Comparison of ENCODE assay signal across 17 cellular contexts in genomic region chr16:3761375-3762079, GRCh38. TPM values are rescaled to one million over a fixed set of nuclear protein-coding genes. Genes with fewer than 3 reads are reported as not detected.
DNase-seq lines count a peak whose midpoint lies in the region; ATAC-seq and TF ChIP-seq lines count a peak whose summit lies in the region.
"Had no signal": no experiment of that assay in that cellular context is flagged by ENCODE, and none has a peak within 500 bp of the region (broad histone marks: within the 10 kb centered on the region; RNA-seq: fewer than 3 reads in every experiment).

No MANE protein-coding gene starts in this region.

- H3K4me1 Mint-ChIP-seq in mesothelial cell of epicardium: no peaks in the 10 kb centered on the region

- no peak overlapping the region for H3K9ac ChIP-seq in SK-N-SH

- peak overlapping the region; percentile 9 for H3K27ac Mint-ChIP-seq in mesothelial cell of epicardium
- H3K27ac Mint-ChIP-seq: CD8-positive, alpha-beta T cell had no signal

- H3K27ac ChIP-seq in SK-N-SH (ENCODE audit: low read depth in 2 of 2, low read length in 1 of 2): no peak overlapping the region
- peak overlapping the region; percentile 70 for H3K27ac ChIP-seq in cingulate gyrus (ENCODE audit: low read depth, low read length)
- H3K27ac ChIP-seq in prostate gland: no peak overlapping the region
- H3K27ac ChIP-seq: 22Rv1, PC-9 had no signal

- H3K9me3 Mint-ChIP-seq in mesothelial cell of epicardium: no peaks in the 10 kb centered on the region
- H3K9me3 Mint-ChIP-seq: CD8-positive, alpha-beta T cell had no signal

- H3K4me1 ChIP-seq in SK-N-SH (ENCODE audit: control insufficient read depth in 1 of 2, insufficient read depth in 2 of 2, low read depth in 1 of 2, low read length in 1 of 2) (peaks cover 0 to 9% of the 10 kb centered on the region in 2 experiments; a peak in 1 of 4 replicates), prostate gland (replicated peaks) (no peaks in the 10 kb centered on the region)

- CTCF ChIA-PET in SK-N-SH (lab: Yijun Ruan, JAX): no interaction called here

- no peaks in the 10 kb centered on the region for H3K27me3 ChIP-seq in SK-N-SH (ENCODE audit: insufficient read depth)
- no peaks in the 10 kb centered on the region for H3K27me3 ChIP-seq in prostate gland (replicated peaks; ENCODE audit: insufficient read depth)

- intact Hi-C loops in sciatic nerve (cut with DNase I): no loop called here
- intact Hi-C loops in prostate gland (cut with DNase I): no loop called here

- peaks cover 10% of the 10 kb centered on the region for H4K20me1 ChIP-seq in SK-N-SH (ENCODE audit: insufficient read depth)

- no peak overlapping the region for H3K4me3 Mint-ChIP-seq in mesothelial cell of epicardium
- H3K4me3 Mint-ChIP-seq: CD8-positive, alpha-beta T cell had no signal

- H3K9me2 ChIP-seq in SK-N-SH: no peaks in the 10 kb centered on the region

- no peak; the same call in 2 of the 3 replicates for ATAC-seq in SK-N-SH treated with all-trans-retinoic acid at 6 μM for 48 hours
- peak; percentile 51 for ATAC-seq in sciatic nerve
- ATAC-seq: CD8-positive, alpha-beta T cell had no signal

- peaks cover 29 to 54% of the 10 kb centered on the region in 2 experiments for H3K36me3 ChIP-seq in SK-N-SH (replicated peaks in 1 of 2; ENCODE audit: control insufficient read depth in 1 of 2, insufficient read depth in 2 of 2, low read length in 1 of 2)
- H3K36me3 ChIP-seq in prostate gland: peaks cover 3 to 10% of the 10 kb centered on the region in 2 donors

- peak; percentile 74 for DNase-seq in SK-N-SH
- no peak for DNase-seq in mesothelial cell of epicardium (ENCODE audit: low spot score in 2 of 2, unreplicated experiment in 2 of 2)
- peak; percentile 42 for DNase-seq in sciatic nerve (ENCODE audit: low spot score)
- DNase-seq in NCI-H510A treated with DMSO at 0.1 percent for 48 hours (lab: John Stamatoyannopoulos, UW): no peak
- no peak for DNase-seq in NCI-H1417 (lab: John Stamatoyannopoulos, UW)
- DNase-seq in prostate gland (ENCODE audit: low spot score): no peak
- DNase-seq: CD8-positive, alpha-beta T cell; GF-D8; HCEC 1CT; KBM-7; NCI-H1436; NCI-H2029 treated with DMSO at 0.1 percent for 48 hours; NCI-H774; PC-9 had no signal

- TF ChIP-seq RAD21 in SK-N-SH (IDR thresholded peaks at IDR 0.05; ENCODE audit: low read length): no peak

- H3K4me3 ChIP-seq in SK-N-SH (ENCODE audit: low read depth in 2 of 2, low read length in 1 of 2) (no peak overlapping the region), prostate gland (no peak overlapping the region)
- H3K4me3 ChIP-seq: PC-9 had no signal

- 81% methylated on average over 14 of the region's 14 CpGs for WGBS in SK-N-SH (ENCODE audit: low lambda C conversion rate)
- 71% methylated on average over 14 of the region's 14 CpGs for WGBS in prostate gland

- H2AFZ ChIP-seq in SK-N-SH (ENCODE audit: low read depth): no peak overlapping the region
- H2AFZ ChIP-seq: PC-9 had no signal

- TF ChIP-seq POLR2A in prostate gland (IDR thresholded peaks at IDR 0.05): no peak

- POLR2A ChIA-PET in SK-N-SH (lab: Yijun Ruan, JAX): no interaction called here

- TF ChIP-seq CTCF in SK-N-SH (IDR thresholded peaks at IDR 0.05): no peak
- TF ChIP-seq CTCF in mesothelial cell of epicardium (IDR thresholded peaks at IDR 0.05; ENCODE audit: unreplicated experiment): no peak
- no peak for TF ChIP-seq CTCF in prostate gland (IDR thresholded peaks at IDR 0.05)

- H3K36me3 Mint-ChIP-seq in mesothelial cell of epicardium: peaks cover 34% of the 10 kb centered on the region

- peak in 1 of 2 experiments; percentile 59; a peak in 1 of 4 replicates for TF ChIP-seq EP300 in SK-N-SH (IDR thresholded peaks at IDR 0.05; ENCODE audit: borderline replicate concordance in 1 of 2, low read depth in 1 of 2, low read length in 1 of 2)

- H3K9me3 ChIP-seq in SK-N-SH: no peaks in the 10 kb centered on the region
- no peaks in the 10 kb centered on the region for H3K9me3 ChIP-seq in prostate gland

- no peaks in the 10 kb centered on the region for H3K27me3 Mint-ChIP-seq in mesothelial cell of epicardium (ENCODE audit: low read depth)

- H3K4me2 ChIP-seq in SK-N-SH: no peak overlapping the region
- H3K4me2 ChIP-seq: PC-9 had no signal

- H3K79me2 ChIP-seq in SK-N-SH (ENCODE audit: insufficient read depth): peaks cover 29% of the 10 kb centered on the region; the same call in 1 of the 2 replicates

- H3F3A ChIP-seq in SK-N-SH (replicated peaks; ENCODE audit: insufficient read depth): no peaks in the 10 kb centered on the region

TF ChIP-seq in SK-N-SH, 30 proteins besides CTCF, POLR2A, EP300 and RAD21 (continues in another document):
- TF ChIP-seq RCOR1 (IDR thresholded peaks at IDR 0.05; ENCODE audit: low read length): peak; percentile 74
- TF ChIP-seq EZH2phosphoT487 (IDR thresholded peaks at IDR 0.05; ENCODE audit: borderline replicate concordance, low read depth): no peak
- TF ChIP-seq TCF12 (IDR thresholded peaks at IDR 0.05): no peak
- no peak for TF ChIP-seq GABPA (IDR thresholded peaks at IDR 0.05; ENCODE audit: low read depth)
- no peak for TF ChIP-seq GATA2 (CRISPR knock-in tag; IDR thresholded peaks at IDR 0.05)
- TF ChIP-seq FOXJ3 (CRISPR knock-in tag; IDR thresholded peaks at IDR 0.05): 0 out of 2 replicates have a peak, but pooled peaks have one; percentile 25
- TF ChIP-seq USF2 (IDR thresholded peaks at IDR 0.05; ENCODE audit: borderline replicate concordance, low read depth, low read length): no peak; the same call in 1 of the 2 replicates
- no peak for TF ChIP-seq FOSL2 (IDR thresholded peaks at IDR 0.05; ENCODE audit: borderline replicate concordance, low read depth)
- TF ChIP-seq MXI1 (IDR thresholded peaks at IDR 0.05; ENCODE audit: low read depth, low read length): peak; percentile 95
- no peak for TF ChIP-seq USF1 (IDR thresholded peaks at IDR 0.05; ENCODE audit: borderline replicate concordance, low read depth)

TF ChIP-seq in SK-N-SH treated with all-trans-retinoic acid at 6 μM for 48 hours, 23 proteins besides CTCF, POLR2A, EP300 and RAD21:
- TF ChIP-seq ARNTL (CRISPR knock-in tag; IDR thresholded peaks at IDR 0.05; ENCODE audit: borderline replicate concordance, low read depth) (no peak), ZNF8 (CRISPR knock-in tag; IDR thresholded peaks at IDR 0.05) (no peak), ZFP3 (CRISPR knock-in tag; IDR thresholded peaks at IDR 0.05) (no peak), POU6F1 (CRISPR knock-in tag; IDR thresholded peaks at IDR 0.05; ENCODE audit: borderline replicate concordance, low read depth) (no peak), ESRRG (CRISPR knock-in tag; IDR thresholded peaks at IDR 0.05) (no peak), ZFP30 (CRISPR knock-in tag; IDR thresholded peaks at IDR 0.05) (no peak), BACH2 (CRISPR knock-in tag; IDR thresholded peaks at IDR 0.05; ENCODE audit: borderline replicate concordance) (no peak), PATZ1 (CRISPR knock-in tag; IDR thresholded peaks at IDR 0.05; ENCODE audit: borderline replicate concordance) (no peak), ISL1 (CRISPR knock-in tag; IDR thresholded peaks at IDR 0.05) (no peak), ZNF565 (CRISPR knock-in tag; conservative IDR thresholded peaks at IDR 0.05; ENCODE audit: low read depth) (no peak)
TF ChIP-seq in SK-N-SH treated with all-trans-retinoic acid at 6 μM for 48 hours: peak in this region for 0.

RNA-seq across cellular contexts. Expression of gene TRAP1, which starts 44.2 kb away (rescaled TPM):
- 129 and 133 TPM in 2 replicates for polyA plus RNA-seq in SK-N-SH (2012; rRNA removed)
- polyA plus RNA-seq in SK-N-SH (2012; cell fraction: cytosol; rRNA removed): 75.4 and 83.3 TPM in 2 replicates
- 335 and 567 TPM in 2 replicates for polyA plus RNA-seq in SK-N-SH (2012; cell fraction: nucleus; rRNA removed)
- total RNA-seq in mesothelial cell of epicardium (141 to 149 TPM (median 142 TPM) in 3 replicates), sciatic nerve (73.6 TPM), prostate gland (10 to 100 TPM; 71.2 to 88.6 TPM)

Comparison
In these comparisons a context has a peak if more than half of its experiments do, and no peak if none do; other contexts are left out.
1. DNase-seq: peak in SK-N-SH (single experiment) and sciatic nerve (single experiment); none in mesothelial cell of epicardium (0 of 2), NCI-H510A treated with DMSO at 0.1 percent for 48 hours (single experiment), NCI-H1417 (0 of 3) and prostate gland (single experiment).